Comparison of ENCODE assay signal across 5 cellular contexts in the genomic region with DNA sequence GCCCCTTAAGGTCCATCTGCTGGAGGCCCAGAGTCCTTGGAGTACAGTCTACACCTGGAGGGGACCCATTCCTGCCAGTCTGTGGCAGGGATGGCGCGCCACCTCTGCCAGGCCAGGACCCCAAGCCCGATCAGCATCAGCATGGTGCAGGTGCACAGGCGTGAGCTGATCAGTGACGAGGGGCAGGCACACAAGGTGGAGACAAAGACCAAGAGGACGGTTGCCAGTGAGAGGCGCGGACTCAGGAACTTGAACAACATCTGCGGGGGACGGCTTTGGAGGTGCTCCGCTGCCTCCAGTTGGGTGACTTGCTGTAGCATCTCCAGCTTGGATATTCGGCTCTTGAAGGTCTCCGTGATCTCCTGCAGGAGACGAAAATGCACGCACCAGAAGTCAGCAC. TPM values are rescaled to one million over a fixed set of nuclear protein-coding genes. Genes with fewer than 3 reads are reported as not detected.
"Had no signal": no experiment of that assay in that cellular context is flagged by ENCODE, and none has a peak within 500 bp of the region (broad histone marks: within the 10 kb centered on the region; RNA-seq: fewer than 3 reads in every experiment).

No MANE protein-coding gene starts in this region.

RNA-seq across cellular contexts. Expression of a gene that starts 14.1 kb away (rescaled TPM):
- total RNA-seq: HepG2, HT-29, HT1080, IMR-90 had no signal
- polyA plus RNA-seq: HepG2, IgD-negative memory B cell, IMR-90 had no signal

RNA-seq across cellular contexts. Expression of a gene that starts 23.1 kb away (rescaled TPM):
- total RNA-seq: HepG2, HT-29, HT1080, IMR-90 had no signal
- polyA plus RNA-seq: HepG2, IgD-negative memory B cell, IMR-90 had no signal

RNA-seq across cellular contexts. Expression of a gene that starts 52.4 kb away (rescaled TPM):
- total RNA-seq: HepG2, HT-29, HT1080, IMR-90 had no signal
- polyA plus RNA-seq: HepG2, IgD-negative memory B cell, IMR-90 had no signal
